ENCODE assay signal across 1 cellular context in genomic region chr2:18545384-18545783, GRCh38.
TF ChIP-seq lines count a peak whose summit lies in the region.

No MANE protein-coding gene starts in this region.

TF ChIP-seq in K562, 482 proteins besides CTCF, POLR2A, EP300 and RAD21:
- TF ChIP-seq, protein P1, sequence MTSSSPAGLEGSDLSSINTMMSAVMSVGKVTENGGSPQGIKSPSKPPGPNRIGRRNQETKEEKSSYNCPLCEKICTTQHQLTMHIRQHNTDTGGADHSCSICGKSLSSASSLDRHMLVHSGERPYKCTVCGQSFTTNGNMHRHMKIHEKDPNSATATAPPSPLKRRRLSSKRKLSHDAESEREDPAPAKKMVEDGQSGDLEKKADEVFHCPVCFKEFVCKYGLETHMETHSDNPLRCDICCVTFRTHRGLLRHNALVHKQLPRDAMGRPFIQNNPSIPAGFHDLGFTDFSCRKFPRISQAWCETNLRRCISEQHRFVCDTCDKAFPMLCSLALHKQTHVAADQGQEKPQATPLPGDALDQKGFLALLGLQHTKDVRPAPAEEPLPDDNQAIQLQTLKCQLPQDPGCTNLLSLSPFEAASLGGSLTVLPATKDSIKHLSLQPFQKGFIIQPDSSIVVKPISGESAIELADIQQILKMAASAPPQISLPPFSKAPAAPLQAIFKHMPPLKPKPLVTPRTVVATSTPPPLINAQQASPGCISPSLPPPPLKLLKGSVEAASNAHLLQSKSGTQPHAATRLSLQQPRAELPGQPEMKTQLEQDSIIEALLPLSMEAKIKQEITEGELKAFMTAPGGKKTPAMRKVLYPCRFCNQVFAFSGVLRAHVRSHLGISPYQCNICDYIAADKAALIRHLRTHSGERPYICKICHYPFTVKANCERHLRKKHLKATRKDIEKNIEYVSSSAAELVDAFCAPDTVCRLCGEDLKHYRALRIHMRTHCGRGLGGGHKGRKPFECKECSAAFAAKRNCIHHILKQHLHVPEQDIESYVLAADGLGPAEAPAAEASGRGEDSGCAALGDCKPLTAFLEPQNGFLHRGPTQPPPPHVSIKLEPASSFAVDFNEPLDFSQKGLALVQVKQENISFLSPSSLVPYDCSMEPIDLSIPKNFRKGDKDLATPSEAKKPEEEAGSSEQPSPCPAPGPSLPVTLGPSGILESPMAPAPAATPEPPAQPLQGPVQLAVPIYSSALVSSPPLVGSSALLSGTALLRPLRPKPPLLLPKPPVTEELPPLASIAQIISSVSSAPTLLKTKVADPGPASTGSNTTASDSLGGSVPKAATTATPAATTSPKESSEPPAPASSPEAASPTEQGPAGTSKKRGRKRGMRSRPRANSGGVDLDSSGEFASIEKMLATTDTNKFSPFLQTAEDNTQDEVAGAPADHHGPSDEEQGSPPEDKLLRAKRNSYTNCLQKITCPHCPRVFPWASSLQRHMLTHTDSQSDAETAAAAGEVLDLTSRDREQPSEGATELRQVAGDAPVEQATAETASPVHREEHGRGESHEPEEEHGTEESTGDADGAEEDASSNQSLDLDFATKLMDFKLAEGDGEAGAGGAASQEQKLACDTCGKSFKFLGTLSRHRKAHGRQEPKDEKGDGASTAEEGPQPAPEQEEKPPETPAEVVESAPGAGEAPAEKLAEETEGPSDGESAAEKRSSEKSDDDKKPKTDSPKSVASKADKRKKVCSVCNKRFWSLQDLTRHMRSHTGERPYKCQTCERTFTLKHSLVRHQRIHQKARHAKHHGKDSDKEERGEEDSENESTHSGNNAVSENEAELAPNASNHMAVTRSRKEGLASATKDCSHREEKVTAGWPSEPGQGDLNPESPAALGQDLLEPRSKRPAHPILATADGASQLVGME (CRISPR knock-in tag; IDR thresholded peaks at IDR 0.05), result no peak
- TF ChIP-seq FOSL1 (tag; conservative IDR thresholded peaks at IDR 0.05) (peak; percentile 85), ATF3 (IDR thresholded peaks at IDR 0.05) (peak; percentile 29; the same call in 1 of the 2 replicates), ATF3 (CRISPR knock-in tag; conservative IDR thresholded peaks at IDR 0.05) (no peak)
TF ChIP-seq in K562: peak in this region for 2.
